14 cellular contexts compared by ENCODE assay signal in genomic region chr16:56457927-56458470, GRCh38. TPM values are rescaled to one million over a fixed set of nuclear protein-coding genes. Genes with fewer than 3 reads are reported as not detected.
A peak's percentile ranks its signal among the peaks of the same experiment; 100 is the strongest.
DNase-seq lines count a peak whose midpoint lies in the region; ATAC-seq and TF ChIP-seq lines count a peak whose summit lies in the region.
"Had no signal": no experiment of that assay in that cellular context is flagged by ENCODE, and none has a peak within 500 bp of the region (broad histone marks: within the 10 kb centered on the region; RNA-seq: fewer than 3 reads in every experiment).

No MANE protein-coding gene starts in this region.

- H3K27me3 ChIP-seq in endodermal cell (ENCODE audit: control insufficient read depth, insufficient read depth, low read length, poor library complexity, severe bottlenecking) = no peaks in the 10 kb centered on the region
- H3K27me3 ChIP-seq: BLaER1 treated with 17β-estradiol and CSF1 and Interleukin-3, amounts not matched to agents 10 nM and 100 nM had no signal

- H3K9me3 ChIP-seq in endodermal cell (ENCODE audit: control insufficient read depth, low read length) = no peaks in the 10 kb centered on the region
- H3K9me3 ChIP-seq: BLaER1 treated with 17β-estradiol and CSF1 and Interleukin-3, amounts not matched to agents 10 nM and 100 nM had no signal

- no peak overlapping the region for H3K27ac ChIP-seq in endodermal cell (ENCODE audit: low read depth, low read length)
- H3K27ac ChIP-seq: BLaER1 treated with 17β-estradiol and CSF1 and Interleukin-3, amounts not matched to agents 10 nM and 100 nM had no signal

- no peak for TF ChIP-seq CTCF in endodermal cell (conservative IDR thresholded peaks at IDR 0.05)
- TF ChIP-seq CTCF in neural crest cell (conservative IDR thresholded peaks at IDR 0.05) = no peak
- TF ChIP-seq CTCF in GM13976 (IDR thresholded peaks at IDR 0.05; ENCODE audit: borderline replicate concordance, control extremely low read depth, extremely low read depth, insufficient read depth, missing control alignments) = no peak
- no peak for TF ChIP-seq CTCF in MCF 10A (IDR thresholded peaks at IDR 0.05; ENCODE audit: unreplicated experiment)

- in situ Hi-C loops in GM13976 (cut with MboI; ENCODE audit: low sequenced_read_pairs, unreplicated experiment) = no loop called here

- H3K4me3 ChIP-seq in endodermal cell (ENCODE audit: low read length) = no peak overlapping the region
- H3K4me3 ChIP-seq: BLaER1 treated with 17β-estradiol and CSF1 and Interleukin-3, amounts not matched to agents 10 nM and 100 nM had no signal

- no TSS peak for BruUV-seq in MCF 10A (replicated peaks; lab: Mats Ljungman, UMichigan)

- POLR2A ChIA-PET in MCF 10A (lab: Yijun Ruan, JAX) = no interaction called here

- no peaks in the 10 kb centered on the region for H3K9me3 Mint-ChIP-seq in activated CD8-positive, alpha-beta memory T cell treated with anti-CD3 and anti-CD28 coated beads, Interleukin-2, amount 10 ng/mL, durations not matched to agents 7 days and 5 days (ENCODE audit: low read depth)
- H3K9me3 Mint-ChIP-seq in endodermal cell (no peaks in the 10 kb centered on the region), neural crest cell (no peaks in the 10 kb centered on the region), MCF 10A (ENCODE audit: unreplicated experiment) (no peaks in the 10 kb centered on the region)
- H3K9me3 Mint-ChIP-seq: CD4-positive, CD25-positive, alpha-beta regulatory T cell; H9; IgD-negative memory B cell had no signal

- no peak overlapping the region for H3K9ac ChIP-seq in endodermal cell (ENCODE audit: extremely low read depth, low read length, poor library complexity, severe bottlenecking)
- H3K9ac ChIP-seq: BLaER1 treated with 17β-estradiol and CSF1 and Interleukin-3, amounts not matched to agents 10 nM and 100 nM had no signal

- H3K36me3 Mint-ChIP-seq in activated CD8-positive, alpha-beta memory T cell treated with anti-CD3 and anti-CD28 coated beads, Interleukin-2, amount 10 ng/mL, durations not matched to agents 7 days and 5 days = peaks cover 53% of the 10 kb centered on the region
- H3K36me3 Mint-ChIP-seq in endodermal cell (ENCODE audit: low read depth) (peaks cover 72% of the 10 kb centered on the region), neural crest cell (ENCODE audit: low read depth) (peaks cover 14% of the 10 kb centered on the region), MCF 10A (ENCODE audit: insufficient read depth, unreplicated experiment) (peaks cover 89% of the 10 kb centered on the region)

- H3K27ac Mint-ChIP-seq in activated CD8-positive, alpha-beta memory T cell treated with anti-CD3 and anti-CD28 coated beads, Interleukin-2, amount 10 ng/mL, durations not matched to agents 7 days and 5 days = peak overlapping the region; percentile 3
- H3K27ac Mint-ChIP-seq in endodermal cell (peak overlapping the region; percentile 52), neural crest cell (ENCODE audit: unreplicated experiment) (no peak overlapping the region), MCF 10A (ENCODE audit: low read depth, unreplicated experiment) (no peak overlapping the region)
- H3K27ac Mint-ChIP-seq: H9, IgD-negative memory B cell had no signal

- peaks cover 84% of the 10 kb centered on the region for H3K36me3 ChIP-seq in endodermal cell (ENCODE audit: control insufficient read depth, insufficient read depth, low read length)

- no peak for DNase-seq in activated CD8-positive, alpha-beta memory T cell treated with anti-CD3 and anti-CD28 coated beads, Interleukin-2, amount 10 ng/mL, durations not matched to agents 7 days and 5 days
- DNase-seq in activated CD8-positive, alpha-beta memory T cell treated with anti-CD3 and anti-CD28 coated beads for 24 hours = no peak
- DNase-seq in endodermal cell = no peak
- no peak for DNase-seq in neural crest cell (ENCODE audit: low read depth, low spot score)
- no peak for DNase-seq in GM13976 (ENCODE audit: low spot score)
- DNase-seq in NCI-H1417 (lab: John Stamatoyannopoulos, UW) = no peak
- no peak for DNase-seq in MCF 10A (ENCODE audit: unreplicated experiment)
- DNase-seq: ACHN; CD4-positive, CD25-positive, alpha-beta regulatory T cell; DMS 273 treated with DMSO at 0.1 percent for 48 hours; GOT3; H9 had no signal

- H3K4me1 ChIP-seq in endodermal cell (ENCODE audit: control insufficient read depth, insufficient read depth, low read length) = peaks cover 5% of the 10 kb centered on the region

- H3K4me3 Mint-ChIP-seq in activated CD8-positive, alpha-beta memory T cell treated with anti-CD3 and anti-CD28 coated beads, Interleukin-2, amount 10 ng/mL, durations not matched to agents 7 days and 5 days = no peak overlapping the region
- H3K4me3 Mint-ChIP-seq in endodermal cell = no peak overlapping the region
- peak overlapping the region; percentile 13 for H3K4me3 Mint-ChIP-seq in neural crest cell
- no peak overlapping the region for H3K4me3 Mint-ChIP-seq in MCF 10A (ENCODE audit: unreplicated experiment)
- H3K4me3 Mint-ChIP-seq: H9, IgD-negative memory B cell had no signal

- no peak for ATAC-seq in activated CD8-positive, alpha-beta memory T cell treated with anti-CD3 and anti-CD28 coated beads, Interleukin-2, amount 10 ng/mL, durations not matched to agents 7 days and 5 days

- intact Hi-C loops in MCF 10A (cut with micrococcal nuclease) = no loop called here

- no peaks in the 10 kb centered on the region for H3K27me3 Mint-ChIP-seq in activated CD8-positive, alpha-beta memory T cell treated with anti-CD3 and anti-CD28 coated beads, Interleukin-2, amount 10 ng/mL, durations not matched to agents 7 days and 5 days
- H3K27me3 Mint-ChIP-seq in endodermal cell (ENCODE audit: insufficient read depth) (no peaks in the 10 kb centered on the region), neural crest cell (ENCODE audit: low read depth) (no peaks in the 10 kb centered on the region), MCF 10A (ENCODE audit: insufficient read depth, unreplicated experiment) (no peaks in the 10 kb centered on the region)
- H3K27me3 Mint-ChIP-seq: CD4-positive, CD25-positive, alpha-beta regulatory T cell; IgD-negative memory B cell had no signal

- H3K4me1 Mint-ChIP-seq in activated CD8-positive, alpha-beta memory T cell treated with anti-CD3 and anti-CD28 coated beads, Interleukin-2, amount 10 ng/mL, durations not matched to agents 7 days and 5 days = peaks cover 24% of the 10 kb centered on the region
- peaks cover 4% of the 10 kb centered on the region for H3K4me1 Mint-ChIP-seq in endodermal cell
- H3K4me1 Mint-ChIP-seq in neural crest cell = no peaks in the 10 kb centered on the region
- peaks cover 9% of the 10 kb centered on the region for H3K4me1 Mint-ChIP-seq in MCF 10A (ENCODE audit: insufficient read depth, unreplicated experiment)
- H3K4me1 Mint-ChIP-seq: H9 had no signal

- WGBS in endodermal cell (ENCODE audit: insufficient coverage in 1 of 2, insufficient read length in 1 of 2), 2 experiments = 91 to 96% methylated on average over 4 to 6 of the region's 6 CpGs

- CTCF ChIA-PET in activated CD8-positive, alpha-beta memory T cell treated with anti-CD3 and anti-CD28 coated beads, Interleukin-2, amount 10 ng/mL, durations not matched to agents 7 days and 5 days (lab: Charles Lee) = no interaction called here
- CTCF ChIA-PET in MCF 10A (lab: Yijun Ruan, JAX) = no interaction called here

RNA-seq across cellular contexts. Expression of gene OGFOD1, which starts 6.6 kb away (rescaled TPM):
- total RNA-seq in activated CD8-positive, alpha-beta memory T cell treated with anti-CD3 and anti-CD28 coated beads, Interleukin-2, amount 10 ng/mL, durations not matched to agents 7 days and 5 days = 10 to 100 TPM; 41.9 to 63.1 TPM
- 10 to 100 TPM; 54.3 to 55.1 TPM for total RNA-seq in endodermal cell
- polyA plus RNA-seq in endodermal cell (2013, experiment 1 of 2) = 58.7 TPM
- polyA plus RNA-seq in endodermal cell (2013, experiment 2 of 2) = 54.6 TPM
- total RNA-seq in neural crest cell = 52.9 and 55.4 TPM in 2 replicates
- 68.5 and 72.5 TPM in 2 replicates for total RNA-seq in MCF 10A (2022)

RNA-seq across cellular contexts. Expression of gene NUDT21, which starts 6.9 kb away (rescaled TPM):
- 100 to 1,000 TPM; 242 to 279 TPM for total RNA-seq in activated CD8-positive, alpha-beta memory T cell treated with anti-CD3 and anti-CD28 coated beads, Interleukin-2, amount 10 ng/mL, durations not matched to agents 7 days and 5 days
- total RNA-seq in endodermal cell = 100 to 1,000 TPM; 177 to 185 TPM
- 141 TPM for polyA plus RNA-seq in endodermal cell (2013, experiment 1 of 2)
- 121 TPM for polyA plus RNA-seq in endodermal cell (2013, experiment 2 of 2)
- 232 and 239 TPM in 2 replicates for total RNA-seq in neural crest cell
- 81.7 and 83.4 TPM in 2 replicates for total RNA-seq in MCF 10A (2022)

RNA-seq across cellular contexts. Expression of gene AMFR, which starts 32.7 kb away (rescaled TPM):
- total RNA-seq in activated CD8-positive, alpha-beta memory T cell treated with anti-CD3 and anti-CD28 coated beads, Interleukin-2, amount 10 ng/mL, durations not matched to agents 7 days and 5 days = 10 to 100 TPM; 48.9 to 54.2 TPM
- 10 to 100 TPM; 77.0 to 81.6 TPM for total RNA-seq in endodermal cell
- 47.2 TPM for polyA plus RNA-seq in endodermal cell (2013, experiment 1 of 2)
- polyA plus RNA-seq in endodermal cell (2013, experiment 2 of 2) = 37.9 TPM
- 64.7 and 66.4 TPM in 2 replicates for total RNA-seq in neural crest cell
- 97.2 and 109 TPM in 2 replicates for total RNA-seq in MCF 10A (2022)

Comparison
In these comparisons a context has a peak if more than half of its experiments do, and no peak if none do; other contexts are left out.
1. H3K27ac Mint-ChIP-seq: peak in activated CD8-positive, alpha-beta memory T cell treated with anti-CD3 and anti-CD28 coated beads, Interleukin-2, amount 10 ng/mL, durations not matched to agents 7 days and 5 days (single experiment) and endodermal cell (single experiment); none in neural crest cell (single experiment) and MCF 10A (single experiment).